In the genomic region with DNA sequence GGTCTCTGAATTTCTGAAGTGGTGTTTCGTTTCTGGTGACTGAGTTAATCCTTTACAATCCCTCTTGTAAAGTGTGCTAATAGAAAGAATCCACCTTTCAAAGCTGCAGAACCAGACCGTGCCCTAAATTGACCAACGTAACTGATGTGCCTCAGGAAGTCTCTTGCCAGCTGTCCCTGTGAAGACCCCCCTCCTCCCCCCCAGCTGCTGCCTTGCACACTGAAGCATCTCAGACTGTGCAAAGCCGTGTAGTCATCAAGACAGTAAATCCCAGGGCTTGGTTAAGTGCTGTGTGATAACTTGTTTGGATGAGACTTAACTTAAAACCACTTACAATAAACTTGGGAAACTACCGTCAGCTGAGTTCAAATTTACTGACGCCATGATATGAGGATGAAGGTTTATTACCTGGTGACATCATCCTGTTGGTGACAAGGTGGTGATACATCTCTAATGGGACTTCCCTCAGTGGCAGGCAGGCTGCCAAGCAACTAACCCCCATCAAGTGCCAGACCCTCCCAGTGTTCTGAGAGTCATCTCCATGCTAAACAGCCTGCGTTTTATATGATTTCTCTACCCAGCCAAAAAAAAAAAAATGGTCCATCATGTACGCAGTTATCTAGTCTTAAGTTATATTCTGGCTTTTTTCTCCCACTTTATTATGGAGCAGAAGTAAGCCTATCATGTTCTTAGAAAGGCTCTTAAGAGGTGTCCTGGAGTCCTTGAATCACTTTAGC, we compare ENCODE assay signal across 10 cellular contexts. TPM values are rescaled to one million over a fixed set of nuclear protein-coding genes. Genes with fewer than 3 reads are reported as not detected.
DNase-seq lines count a peak whose midpoint lies in the region; ATAC-seq, FAIRE-seq and TF ChIP-seq lines count a peak whose summit lies in the region.
"Not testable (repeated sequence)": the region's sequence is repeated elsewhere in the genome, so short reads cannot be mapped to it uniquely, and the experiment has no call there.
"Had no signal": no experiment of that assay in that cellular context is flagged by ENCODE, and none has a peak within 500 bp of the region (broad histone marks: within the 10 kb centered on the region; RNA-seq: fewer than 3 reads in every experiment).

No MANE protein-coding gene starts in this region.

- peaks cover 45% of the 10 kb centered on the region for H3K36me3 Mint-ChIP-seq in activated T-cell treated with anti-CD3 and anti-CD28 coated beads, Interleukin-2, amount 50 U/mL, for 4 hours (ENCODE audit: insufficient read depth)
- H3K36me3 Mint-ChIP-seq in progenitor cell of endocrine pancreas (ENCODE audit: insufficient read depth), result peaks cover 18% of the 10 kb centered on the region

- H3K9ac ChIP-seq in SK-N-MC (ENCODE audit: insufficient read length), result not testable (repeated sequence)

- H3K9me2 ChIP-seq in hepatocyte (replicated peaks; ENCODE audit: insufficient read depth), result not testable (repeated sequence)

- H3K36me3 ChIP-seq in SK-N-MC (ENCODE audit: insufficient read depth, low read length) (peaks cover 47% of the 10 kb centered on the region), bronchial epithelial cell (ENCODE audit: control insufficient read depth, insufficient read depth, low read length) (peaks cover 12% of the 10 kb centered on the region)
- H3K36me3 ChIP-seq in hepatocyte (replicated peaks; ENCODE audit: insufficient read depth, low read depth), result not testable (repeated sequence)

- TF ChIP-seq CTCF in bronchial epithelial cell (IDR thresholded peaks at IDR 0.05; ENCODE audit: insufficient read depth, low read length, severe bottlenecking); hepatocyte (IDR thresholded peaks at IDR 0.05; ENCODE audit: poor library complexity); progenitor cell of endocrine pancreas (IDR thresholded peaks at IDR 0.05; ENCODE audit: unreplicated experiment): not testable (repeated sequence)

- DNase-seq in EL (peak; percentile 63), NAMALWA (ENCODE audit: low spot score) (peak; percentile 27), bronchial epithelial cell (ENCODE audit: low read depth) (peak; percentile 75), hepatocyte (ENCODE audit: low spot score) (peak; percentile 68)
- DNase-seq in SK-N-MC (ENCODE audit: low read depth, low spot score); progenitor cell of endocrine pancreas (ENCODE audit: low spot score, unreplicated experiment): not testable (repeated sequence)
- DNase-seq in activated T-cell treated with anti-CD3 and anti-CD28 coated beads, Interleukin-2, amount 50 U/mL, for 4 hours, result peak; percentile 39

- H3K9me3 ChIP-seq in SK-N-MC (ENCODE audit: low read depth, low read length); hepatocyte (ENCODE audit: low read depth): not testable (repeated sequence)

- H3K4me1 ChIP-seq in hepatocyte (ENCODE audit: insufficient read depth), result peaks cover 17% of the 10 kb centered on the region

- H2AFZ ChIP-seq in hepatocyte, result not testable (repeated sequence)

- ATAC-seq in activated T-cell treated with anti-CD3 and anti-CD28 coated beads, Interleukin-2, amount 50 U/mL, for 4 hours, result peak; percentile 58

- not testable (repeated sequence) for H3K4me3 ChIP-seq in SK-N-MC; bronchial epithelial cell (ENCODE audit: low read depth, low read length); hepatocyte

- FAIRE-seq in bronchial epithelial cell (lab: Jason Lieb, UNC), result not testable (repeated sequence)

- H3K27me3 Mint-ChIP-seq in activated T-cell treated with anti-CD3 and anti-CD28 coated beads, Interleukin-2, amount 50 U/mL, for 4 hours (ENCODE audit: low read depth); progenitor cell of endocrine pancreas: not testable (repeated sequence)

- peaks cover 28% of the 10 kb centered on the region for H3K79me2 ChIP-seq in hepatocyte

- peaks cover 28% of the 10 kb centered on the region for H4K20me1 ChIP-seq in hepatocyte (ENCODE audit: insufficient read depth, poor library complexity, severe bottlenecking)

- peak overlapping the region; percentile 31 for H3K27ac Mint-ChIP-seq in progenitor cell of endocrine pancreas

- 42% methylated on average over 8 of the region's 8 CpGs for WGBS in hepatocyte (ENCODE audit: low lambda C conversion rate, missing lambda C conversion rate)

- peak overlapping the region; percentile 9 for H3K4me3 Mint-ChIP-seq in activated T-cell treated with anti-CD3 and anti-CD28 coated beads, Interleukin-2, amount 50 U/mL, for 4 hours
- not testable (repeated sequence) for H3K4me3 Mint-ChIP-seq in progenitor cell of endocrine pancreas (ENCODE audit: low read depth)

- H3K9me3 Mint-ChIP-seq in activated T-cell treated with anti-CD3 and anti-CD28 coated beads, Interleukin-2, amount 50 U/mL, for 4 hours; progenitor cell of endocrine pancreas (ENCODE audit: low read depth): not testable (repeated sequence)

- H3K27ac ChIP-seq in SK-N-MC (0 out of 2 replicates have a peak overlapping the region, but pooled peaks have one; percentile 17), hepatocyte (peak overlapping the region; percentile 81)

- H3K27me3 ChIP-seq in bronchial epithelial cell (ENCODE audit: control insufficient read depth, insufficient read depth, low read length); hepatocyte: not testable (repeated sequence)

- not testable (repeated sequence) for H3K4me2 ChIP-seq in hepatocyte

- peaks cover 59% of the 10 kb centered on the region for H3K4me1 Mint-ChIP-seq in activated T-cell treated with anti-CD3 and anti-CD28 coated beads, Interleukin-2, amount 50 U/mL, for 4 hours (ENCODE audit: low read depth)
- H3K4me1 Mint-ChIP-seq in progenitor cell of endocrine pancreas (ENCODE audit: low read depth), result peaks cover 23% of the 10 kb centered on the region

RNA-seq across cellular contexts. Expression of a gene that starts 20.5 kb away (rescaled TPM):
- total RNA-seq in activated T-cell treated with anti-CD3 and anti-CD28 coated beads, Interleukin-2, amount 50 U/mL, for 4 hours, result not detected
- total RNA-seq in bronchial epithelial cell (38.4 and 64.4 TPM in 2 replicates), hepatocyte (1.4 and 2.3 TPM in 2 replicates), progenitor cell of endocrine pancreas (0.62 and 1.2 TPM in 2 replicates)
- polyA plus RNA-seq in hepatocyte, result 1.8 and 2.8 TPM in 2 replicates
- total RNA-seq: activated T-helper 1 cell treated with anti-CD3 and anti-CD28 coated beads, Interleukin-12 subunit alpha, Interleukin-12 subunit beta, Interleukin-2, Interleukin-4 antibody, amounts not matched to agents 30 ng/mL and 10 ng/mL and 1 ng/mL, durations not matched to agents 14 hours and 24 hours and 36 hours; SJCRH30 had no signal

RNA-seq across cellular contexts. Expression of a gene that starts 25.3 kb away (rescaled TPM):
- not detected for total RNA-seq in activated T-cell treated with anti-CD3 and anti-CD28 coated beads, Interleukin-2, amount 50 U/mL, for 4 hours
- total RNA-seq in bronchial epithelial cell, result 0.13 TPM in 1 of 2 replicates, not detected in the other
- total RNA-seq in hepatocyte, result 2.0 and 2.7 TPM in 2 replicates
- 10.2 and 11.6 TPM in 2 replicates for polyA plus RNA-seq in hepatocyte
- 0.86 and 1.7 TPM in 2 replicates for total RNA-seq in progenitor cell of endocrine pancreas
- total RNA-seq: activated T-helper 1 cell treated with anti-CD3 and anti-CD28 coated beads, Interleukin-12 subunit alpha, Interleukin-12 subunit beta, Interleukin-2, Interleukin-4 antibody, amounts not matched to agents 30 ng/mL and 10 ng/mL and 1 ng/mL, durations not matched to agents 14 hours and 24 hours and 36 hours had no signal
- polyA plus RNA-seq: aorta had no signal

RNA-seq across cellular contexts. Expression of a gene that starts 27.6 kb away (rescaled TPM):
- not detected for total RNA-seq in activated T-cell treated with anti-CD3 and anti-CD28 coated beads, Interleukin-2, amount 50 U/mL, for 4 hours
- 2.1 and 2.3 TPM in 2 replicates for total RNA-seq in bronchial epithelial cell
- 7.8 and 15.5 TPM in 2 replicates for total RNA-seq in hepatocyte
- polyA plus RNA-seq in hepatocyte, result 13.8 and 19.2 TPM in 2 replicates
- total RNA-seq in progenitor cell of endocrine pancreas, result 0.46 and 1.0 TPM in 2 replicates
- total RNA-seq: activated T-helper 1 cell treated with anti-CD3 and anti-CD28 coated beads, Interleukin-12 subunit alpha, Interleukin-12 subunit beta, Interleukin-2, Interleukin-4 antibody, amounts not matched to agents 30 ng/mL and 10 ng/mL and 1 ng/mL, durations not matched to agents 14 hours and 24 hours and 36 hours; SJCRH30 had no signal

Comparison
In these comparisons a context has a peak if more than half of its experiments do, and no peak if none do; other contexts are left out.
1. RNA of a gene that starts 20.5 kb away (total RNA-seq): 38.4 to 64.4 TPM in bronchial epithelial cell; 1.4 to 2.3 TPM in hepatocyte, 0.62 to 1.2 TPM in progenitor cell of endocrine pancreas and not detected in activated T-cell treated with anti-CD3 and anti-CD28 coated beads, Interleukin-2, amount 50 U/mL, for 4 hours; every median in the first group is over 10 times any median in the second.